In genomic region chr17:78993241-78993956, GRCh38 we compare ENCODE assay signal across 8 cellular contexts. TPM values are rescaled to one million over a fixed set of nuclear protein-coding genes. Genes with fewer than 3 reads are reported as not detected.
DNase-seq lines count a peak whose midpoint lies in the region; ATAC-seq lines count a peak whose summit lies in the region.

No MANE protein-coding gene starts in this region.

- peaks cover 4% of the 10 kb centered on the region for H3K27me3 Mint-ChIP-seq in CD4-positive, CD25-positive, alpha-beta regulatory T cell

- peaks cover 58% of the 10 kb centered on the region for H3K36me3 ChIP-seq in CD4-positive, CD25-positive, alpha-beta regulatory T cell (ENCODE audit: control insufficient read depth, insufficient read depth, low read length)

- peaks cover 29% of the 10 kb centered on the region for H3K36me3 Mint-ChIP-seq in CD4-positive, CD25-positive, alpha-beta regulatory T cell

- H3K4me3 ChIP-seq in CD4-positive, CD25-positive, alpha-beta regulatory T cell (ENCODE audit: low read depth, low read length), result no peak overlapping the region

- peak overlapping the region in 2 of 4 donors; percentile 21 to 29 for H3K4me3 Mint-ChIP-seq in CD4-positive, CD25-positive, alpha-beta regulatory T cell

- H3K4me1 Mint-ChIP-seq in CD4-positive, CD25-positive, alpha-beta regulatory T cell, result peaks cover 0 to 10% (median 6%) of the 10 kb centered on the region in 4 donors

- H3K27me3 ChIP-seq in CD4-positive, CD25-positive, alpha-beta regulatory T cell (ENCODE audit: control insufficient read depth, insufficient read depth, low read length), result no peaks in the 10 kb centered on the region

- no peak overlapping the region for H3K27ac ChIP-seq in CD4-positive, CD25-positive, alpha-beta regulatory T cell (ENCODE audit: insufficient read depth, low read length, poor library complexity, severe bottlenecking)

- peak; percentile 56 to 61 for ATAC-seq in CD4-positive, CD25-positive, alpha-beta regulatory T cell (ENCODE audit: low read depth in 2 of 2)
- ATAC-seq in GM21390 (IDR thresholded peaks at IDR 0.05; ENCODE audit: unreplicated experiment) (no peak), HG03280 (IDR thresholded peaks at IDR 0.05; ENCODE audit: unreplicated experiment) (no peak)

- no peaks in the 10 kb centered on the region for H3K9me3 ChIP-seq in CD4-positive, CD25-positive, alpha-beta regulatory T cell (ENCODE audit: control insufficient read depth in 2 of 2, low read length in 2 of 2)

- H3K4me1 ChIP-seq in CD4-positive, CD25-positive, alpha-beta regulatory T cell (ENCODE audit: control insufficient read depth, insufficient read depth, low read length, poor library complexity, severe bottlenecking), result no peaks in the 10 kb centered on the region

- H3K27ac Mint-ChIP-seq in CD4-positive, CD25-positive, alpha-beta regulatory T cell, result peak overlapping the region in 1 of 3 donors; percentile 38

- H3K9me3 Mint-ChIP-seq in CD4-positive, CD25-positive, alpha-beta regulatory T cell, result peaks cover 0 to under 1% (median 0%) of the 10 kb centered on the region in 7 donors

- DNase-seq in CD4-positive, CD25-positive, alpha-beta regulatory T cell, result peak; percentile 15 to 52 (median 34)
- DNase-seq in HT-29 (ENCODE audit: low spot score) (peak; percentile 77), dermis blood vessel endothelial cell (peak; percentile 91), lung microvascular endothelial cell (ENCODE audit: low read depth in 2 of 2) (peak; percentile 55 to 89)
- DNase-seq in activated CD4-positive, CD25-positive, alpha-beta regulatory T cell treated with anti-CD3 and anti-CD28 coated beads, Interleukin-2, amount 50 U/mL, for 72 hours, result peak; percentile 53
- peak; percentile 16 to 23 for DNase-seq in stimulated activated CD8-positive, alpha-beta memory T cell treated with anti-CD3 and anti-CD28 coated beads, Interleukin-7, amount 100 ng/mL, for 1 hour (ENCODE audit: low read depth in 2 of 2)

RNA-seq across cellular contexts. Expression of gene LGALS3BP, which starts 13.7 kb away (rescaled TPM):
- 25.0 TPM for total RNA-seq in CD4-positive, CD25-positive, alpha-beta regulatory T cell
- 10 to 100 TPM; 23.4 to 43.5 (median 28.8) TPM for polyA plus RNA-seq in CD4-positive, CD25-positive, alpha-beta regulatory T cell
- 1,319 and 1,392 TPM in 2 replicates for total RNA-seq in HT-29 (2014; rRNA removed; shearing (Covaris generic))
- total RNA-seq in dermis blood vessel endothelial cell, result 3.5 and 7.5 TPM in 2 replicates
- total RNA-seq in lung microvascular endothelial cell, result 2.4 TPM in 2 replicates

RNA-seq across cellular contexts. Expression of gene CANT1, which starts 16.2 kb away (rescaled TPM):
- total RNA-seq in CD4-positive, CD25-positive, alpha-beta regulatory T cell, result 49.6 TPM
- polyA plus RNA-seq in CD4-positive, CD25-positive, alpha-beta regulatory T cell, result 10 to 100 TPM in 1 of 4 donors, 1 to 10 TPM in 3; 8.5 to 11.7 (median 9.6) TPM
- 89.2 and 96.4 TPM in 2 replicates for total RNA-seq in HT-29 (2014; rRNA removed; shearing (Covaris generic))
- total RNA-seq in dermis blood vessel endothelial cell, result 64.8 and 97.3 TPM in 2 replicates
- total RNA-seq in lung microvascular endothelial cell, result 32.7 and 39.7 TPM in 2 replicates

RNA-seq across cellular contexts. Expression of gene C1QTNF1, which starts 30.6 kb away (rescaled TPM):
- not detected for total RNA-seq in CD4-positive, CD25-positive, alpha-beta regulatory T cell
- not detected for polyA plus RNA-seq in CD4-positive, CD25-positive, alpha-beta regulatory T cell
- 3.6 and 7.5 TPM in 2 replicates for total RNA-seq in HT-29 (2014; rRNA removed; shearing (Covaris generic))
- 14.6 and 16.9 TPM in 2 replicates for total RNA-seq in dermis blood vessel endothelial cell
- 8.1 and 11.9 TPM in 2 replicates for total RNA-seq in lung microvascular endothelial cell

Comparison
In these comparisons a context has a peak if more than half of its experiments do, and no peak if none do; other contexts are left out.
1. ATAC-seq: peak in CD4-positive, CD25-positive, alpha-beta regulatory T cell (2 of 2); none in GM21390 (single experiment) and HG03280 (single experiment).
2. DNase-seq: peak in every context shown above with its lines; median percentile 91 in dermis blood vessel endothelial cell; 77 in HT-29; 72 in lung microvascular endothelial cell; 53 in activated CD4-positive, CD25-positive, alpha-beta regulatory T cell treated with anti-CD3 and anti-CD28 coated beads, Interleukin-2, amount 50 U/mL, for 72 hours; 34 in CD4-positive, CD25-positive, alpha-beta regulatory T cell; 20 in stimulated activated CD8-positive, alpha-beta memory T cell treated with anti-CD3 and anti-CD28 coated beads, Interleukin-7, amount 100 ng/mL, for 1 hour.
3. RNA of gene LGALS3BP, which starts 13.7 kb away (total RNA-seq): 1,319 to 1,392 TPM in HT-29; 25.0 TPM in CD4-positive, CD25-positive, alpha-beta regulatory T cell (single experiment), 3.5 to 7.5 TPM in dermis blood vessel endothelial cell and 2.4 TPM in lung microvascular endothelial cell; every median in the first group is over 10 times any median in the second.